In the genomic region with DNA sequence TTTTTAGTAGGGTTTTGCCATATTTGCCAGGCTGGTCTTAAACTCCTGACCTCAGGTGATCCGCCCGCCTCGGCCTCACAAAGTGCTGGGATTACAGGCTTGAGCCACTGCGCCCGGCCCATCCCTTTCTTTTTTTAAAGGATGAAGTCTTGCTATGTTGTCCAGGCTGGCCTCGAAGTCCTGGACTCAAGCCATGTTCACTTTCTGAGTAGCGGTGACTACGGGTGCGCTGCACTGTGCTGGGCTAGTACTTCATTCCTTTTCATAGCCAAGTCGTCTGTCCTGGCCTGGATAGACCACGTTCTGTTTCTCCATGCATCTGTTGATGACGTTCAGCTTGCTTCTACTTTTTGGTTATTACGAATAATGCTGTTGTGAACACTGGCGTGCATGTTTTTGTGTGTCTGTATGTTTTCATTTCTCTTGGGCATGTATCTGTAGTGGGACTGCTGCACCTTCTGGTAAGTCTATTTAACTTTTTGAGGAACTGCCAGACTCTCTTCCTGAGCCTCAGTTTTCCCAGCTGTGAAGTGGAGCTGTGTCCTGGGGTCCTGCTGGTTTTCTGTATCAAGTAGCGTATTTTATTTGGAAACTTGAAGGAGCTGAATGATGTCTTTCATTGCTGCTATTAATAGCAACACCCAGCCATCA, we compare ENCODE assay signal across 2 cellular contexts.
TF ChIP-seq lines count a peak whose summit lies in the region.

No MANE protein-coding gene starts in this region.

TF ChIP-seq in HEK293, 187 proteins besides CTCF, POLR2A, EP300 and RAD21:
- TF ChIP-seq, protein P1, sequence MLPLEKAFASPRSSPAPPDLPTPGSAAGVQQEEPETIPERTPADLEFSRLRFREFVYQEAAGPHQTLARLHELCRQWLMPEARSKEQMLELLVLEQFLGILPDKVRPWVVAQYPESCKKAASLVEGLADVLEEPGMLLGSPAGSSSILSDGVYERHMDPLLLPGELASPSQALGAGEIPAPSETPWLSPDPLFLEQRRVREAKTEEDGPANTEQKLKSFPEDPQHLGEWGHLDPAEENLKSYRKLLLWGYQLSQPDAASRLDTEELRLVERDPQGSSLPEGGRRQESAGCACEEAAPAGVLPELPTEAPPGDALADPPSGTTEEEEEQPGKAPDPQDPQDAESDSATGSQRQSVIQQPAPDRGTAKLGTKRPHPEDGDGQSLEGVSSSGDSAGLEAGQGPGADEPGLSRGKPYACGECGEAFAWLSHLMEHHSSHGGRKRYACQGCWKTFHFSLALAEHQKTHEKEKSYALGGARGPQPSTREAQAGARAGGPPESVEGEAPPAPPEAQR (tag by site-specific recombination; IDR thresholded peaks at IDR 0.05), result no peak
- peak; percentile 82 for TF ChIP-seq ZNF664 (tag by site-specific recombination; IDR thresholded peaks at IDR 0.05)
- peak; percentile 47; the same call in 1 of the 2 replicates for TF ChIP-seq ZNF121 (tag by site-specific recombination; IDR thresholded peaks at IDR 0.05)
- TF ChIP-seq, protein P2, sequence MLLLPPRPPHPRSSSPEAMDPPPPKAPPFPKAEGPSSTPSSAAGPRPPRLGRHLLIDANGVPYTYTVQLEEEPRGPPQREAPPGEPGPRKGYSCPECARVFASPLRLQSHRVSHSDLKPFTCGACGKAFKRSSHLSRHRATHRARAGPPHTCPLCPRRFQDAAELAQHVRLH (tag by site-specific recombination; IDR thresholded peaks at IDR 0.05), result 0 out of 2 replicates have a peak, but pooled peaks have one; percentile 48

TF ChIP-seq in K562, 482 proteins besides CTCF, POLR2A, EP300 and RAD21:
- TF ChIP-seq RCOR1 (IDR thresholded peaks at IDR 0.05; ENCODE audit: borderline replicate concordance in 1 of 2, low read depth in 2 of 2, low read length in 2 of 2) (peak in 1 of 2 experiments; percentile 28; a peak in 1 of 4 replicates), SP1 (CRISPR knock-in tag; IDR thresholded peaks at IDR 0.05) (peak; percentile 45; the same call in 1 of the 2 replicates), POLR2B (IDR thresholded peaks at IDR 0.05; ENCODE audit: low read depth, partially characterized antibody) (peak; percentile 27), ZNF121 (CRISPR knock-in tag; conservative IDR thresholded peaks at IDR 0.05) (peak; percentile 90), FIP1L1 (IDR thresholded peaks at IDR 0.05; ENCODE audit: low read depth, low read length, poor library complexity, severe bottlenecking) (no peak), SPI1 (IDR thresholded peaks at IDR 0.05; ENCODE audit: borderline replicate concordance, low read depth, low read length) (peak; percentile 76), CHD4 (IDR thresholded peaks at IDR 0.05; ENCODE audit: insufficient read depth, insufficient replicate concordance, low read depth, low read length, poor library complexity, severe bottlenecking) (peak; percentile 39), HDAC2 (IDR thresholded peaks at IDR 0.05) (peak; percentile 48; the same call in 1 of the 2 replicates), NEUROD1 (IDR thresholded peaks at IDR 0.05; ENCODE audit: borderline replicate concordance, low read depth, low read length, partially characterized antibody) (no peak), ZNF589 (CRISPR knock-in tag; IDR thresholded peaks at IDR 0.05; ENCODE audit: low read depth) (peak; percentile 58; the same call in 1 of the 2 replicates), RBM25 (IDR thresholded peaks at IDR 0.05; ENCODE audit: low read depth, low read length, severe bottlenecking) (peak; percentile 83), POLR2AphosphoS5 (IDR thresholded peaks at IDR 0.05; ENCODE audit: control insufficient read depth, insufficient read depth, low read depth, low read length) (peak; percentile 37; the same call in 1 of the 2 replicates), SMARCA5 (IDR thresholded peaks at IDR 0.05) (peak; percentile 36; the same call in 1 of the 2 replicates), SMC3 (conservative IDR thresholded peaks at IDR 0.05; ENCODE audit: insufficient read depth, low read depth, low read length) (no peak), RBM39 (optimal IDR thresholded peaks at IDR 0.05; ENCODE audit: low read depth, low read length) (peak; percentile 40), BCOR (IDR thresholded peaks at IDR 0.05) (peak; percentile 94), NONO (IDR thresholded peaks at IDR 0.05; ENCODE audit: low read depth in 2 of 2, low read length in 1 of 2) (no peak), ZNF764 (CRISPR knock-in tag; IDR thresholded peaks at IDR 0.05; ENCODE audit: low read depth) (no peak), CBX3 (IDR thresholded peaks at IDR 0.05; ENCODE audit: borderline replicate concordance in 1 of 2, low read length in 2 of 2) (0 out of 3 replicates have a peak, but pooled peaks of 1 of the 2 experiments have one; percentile 18), HDAC1 (IDR thresholded peaks at IDR 0.05) (peak in 1 of 2 experiments; percentile 13; a peak in 1 of 4 replicates), ATF7 (IDR thresholded peaks at IDR 0.05) (0 out of 2 replicates have a peak, but pooled peaks have one; percentile 11), NCOA6 (IDR thresholded peaks at IDR 0.05) (no peak), SRSF9 (IDR thresholded peaks at IDR 0.05; ENCODE audit: borderline replicate concordance, low read depth, low read length) (no peak)
- TF ChIP-seq, protein P3, sequence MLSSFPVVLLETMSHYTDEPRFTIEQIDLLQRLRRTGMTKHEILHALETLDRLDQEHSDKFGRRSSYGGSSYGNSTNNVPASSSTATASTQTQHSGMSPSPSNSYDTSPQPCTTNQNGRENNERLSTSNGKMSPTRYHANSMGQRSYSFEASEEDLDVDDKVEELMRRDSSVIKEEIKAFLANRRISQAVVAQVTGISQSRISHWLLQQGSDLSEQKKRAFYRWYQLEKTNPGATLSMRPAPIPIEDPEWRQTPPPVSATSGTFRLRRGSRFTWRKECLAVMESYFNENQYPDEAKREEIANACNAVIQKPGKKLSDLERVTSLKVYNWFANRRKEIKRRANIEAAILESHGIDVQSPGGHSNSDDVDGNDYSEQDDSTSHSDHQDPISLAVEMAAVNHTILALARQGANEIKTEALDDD (IDR thresholded peaks at IDR 0.05), result no peak
- TF ChIP-seq, protein P4, sequence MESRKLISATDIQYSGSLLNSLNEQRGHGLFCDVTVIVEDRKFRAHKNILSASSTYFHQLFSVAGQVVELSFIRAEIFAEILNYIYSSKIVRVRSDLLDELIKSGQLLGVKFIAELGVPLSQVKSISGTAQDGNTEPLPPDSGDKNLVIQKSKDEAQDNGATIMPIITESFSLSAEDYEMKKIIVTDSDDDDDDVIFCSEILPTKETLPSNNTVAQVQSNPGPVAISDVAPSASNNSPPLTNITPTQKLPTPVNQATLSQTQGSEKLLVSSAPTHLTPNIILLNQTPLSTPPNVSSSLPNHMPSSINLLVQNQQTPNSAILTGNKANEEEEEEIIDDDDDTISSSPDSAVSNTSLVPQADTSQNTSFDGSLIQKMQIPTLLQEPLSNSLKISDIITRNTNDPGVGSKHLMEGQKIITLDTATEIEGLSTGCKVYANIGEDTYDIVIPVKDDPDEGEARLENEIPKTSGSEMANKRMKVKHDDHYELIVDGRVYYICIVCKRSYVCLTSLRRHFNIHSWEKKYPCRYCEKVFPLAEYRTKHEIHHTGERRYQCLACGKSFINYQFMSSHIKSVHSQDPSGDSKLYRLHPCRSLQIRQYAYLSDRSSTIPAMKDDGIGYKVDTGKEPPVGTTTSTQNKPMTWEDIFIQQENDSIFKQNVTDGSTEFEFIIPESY (CRISPR knock-in tag; IDR thresholded peaks at IDR 0.05), result peak; percentile 87; the same call in 1 of the 2 replicates
- TF ChIP-seq, protein P5, sequence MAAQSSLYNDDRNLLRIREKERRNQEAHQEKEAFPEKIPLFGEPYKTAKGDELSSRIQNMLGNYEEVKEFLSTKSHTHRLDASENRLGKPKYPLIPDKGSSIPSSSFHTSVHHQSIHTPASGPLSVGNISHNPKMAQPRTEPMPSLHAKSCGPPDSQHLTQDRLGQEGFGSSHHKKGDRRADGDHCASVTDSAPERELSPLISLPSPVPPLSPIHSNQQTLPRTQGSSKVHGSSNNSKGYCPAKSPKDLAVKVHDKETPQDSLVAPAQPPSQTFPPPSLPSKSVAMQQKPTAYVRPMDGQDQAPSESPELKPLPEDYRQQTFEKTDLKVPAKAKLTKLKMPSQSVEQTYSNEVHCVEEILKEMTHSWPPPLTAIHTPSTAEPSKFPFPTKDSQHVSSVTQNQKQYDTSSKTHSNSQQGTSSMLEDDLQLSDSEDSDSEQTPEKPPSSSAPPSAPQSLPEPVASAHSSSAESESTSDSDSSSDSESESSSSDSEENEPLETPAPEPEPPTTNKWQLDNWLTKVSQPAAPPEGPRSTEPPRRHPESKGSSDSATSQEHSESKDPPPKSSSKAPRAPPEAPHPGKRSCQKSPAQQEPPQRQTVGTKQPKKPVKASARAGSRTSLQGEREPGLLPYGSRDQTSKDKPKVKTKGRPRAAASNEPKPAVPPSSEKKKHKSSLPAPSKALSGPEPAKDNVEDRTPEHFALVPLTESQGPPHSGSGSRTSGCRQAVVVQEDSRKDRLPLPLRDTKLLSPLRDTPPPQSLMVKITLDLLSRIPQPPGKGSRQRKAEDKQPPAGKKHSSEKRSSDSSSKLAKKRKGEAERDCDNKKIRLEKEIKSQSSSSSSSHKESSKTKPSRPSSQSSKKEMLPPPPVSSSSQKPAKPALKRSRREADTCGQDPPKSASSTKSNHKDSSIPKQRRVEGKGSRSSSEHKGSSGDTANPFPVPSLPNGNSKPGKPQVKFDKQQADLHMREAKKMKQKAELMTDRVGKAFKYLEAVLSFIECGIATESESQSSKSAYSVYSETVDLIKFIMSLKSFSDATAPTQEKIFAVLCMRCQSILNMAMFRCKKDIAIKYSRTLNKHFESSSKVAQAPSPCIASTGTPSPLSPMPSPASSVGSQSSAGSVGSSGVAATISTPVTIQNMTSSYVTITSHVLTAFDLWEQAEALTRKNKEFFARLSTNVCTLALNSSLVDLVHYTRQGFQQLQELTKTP (IDR thresholded peaks at IDR 0.05; ENCODE audit: low read depth in 1 of 2, partially characterized antibody in 2 of 2), result no peak
- TF ChIP-seq, protein P6, sequence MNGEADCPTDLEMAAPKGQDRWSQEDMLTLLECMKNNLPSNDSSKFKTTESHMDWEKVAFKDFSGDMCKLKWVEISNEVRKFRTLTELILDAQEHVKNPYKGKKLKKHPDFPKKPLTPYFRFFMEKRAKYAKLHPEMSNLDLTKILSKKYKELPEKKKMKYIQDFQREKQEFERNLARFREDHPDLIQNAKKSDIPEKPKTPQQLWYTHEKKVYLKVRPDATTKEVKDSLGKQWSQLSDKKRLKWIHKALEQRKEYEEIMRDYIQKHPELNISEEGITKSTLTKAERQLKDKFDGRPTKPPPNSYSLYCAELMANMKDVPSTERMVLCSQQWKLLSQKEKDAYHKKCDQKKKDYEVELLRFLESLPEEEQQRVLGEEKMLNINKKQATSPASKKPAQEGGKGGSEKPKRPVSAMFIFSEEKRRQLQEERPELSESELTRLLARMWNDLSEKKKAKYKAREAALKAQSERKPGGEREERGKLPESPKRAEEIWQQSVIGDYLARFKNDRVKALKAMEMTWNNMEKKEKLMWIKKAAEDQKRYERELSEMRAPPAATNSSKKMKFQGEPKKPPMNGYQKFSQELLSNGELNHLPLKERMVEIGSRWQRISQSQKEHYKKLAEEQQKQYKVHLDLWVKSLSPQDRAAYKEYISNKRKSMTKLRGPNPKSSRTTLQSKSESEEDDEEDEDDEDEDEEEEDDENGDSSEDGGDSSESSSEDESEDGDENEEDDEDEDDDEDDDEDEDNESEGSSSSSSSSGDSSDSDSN (IDR thresholded peaks at IDR 0.05; ENCODE audit: borderline replicate concordance in 1 of 2, low read depth in 2 of 2, low read length in 2 of 2), result no peak
- TF ChIP-seq, protein P7, sequence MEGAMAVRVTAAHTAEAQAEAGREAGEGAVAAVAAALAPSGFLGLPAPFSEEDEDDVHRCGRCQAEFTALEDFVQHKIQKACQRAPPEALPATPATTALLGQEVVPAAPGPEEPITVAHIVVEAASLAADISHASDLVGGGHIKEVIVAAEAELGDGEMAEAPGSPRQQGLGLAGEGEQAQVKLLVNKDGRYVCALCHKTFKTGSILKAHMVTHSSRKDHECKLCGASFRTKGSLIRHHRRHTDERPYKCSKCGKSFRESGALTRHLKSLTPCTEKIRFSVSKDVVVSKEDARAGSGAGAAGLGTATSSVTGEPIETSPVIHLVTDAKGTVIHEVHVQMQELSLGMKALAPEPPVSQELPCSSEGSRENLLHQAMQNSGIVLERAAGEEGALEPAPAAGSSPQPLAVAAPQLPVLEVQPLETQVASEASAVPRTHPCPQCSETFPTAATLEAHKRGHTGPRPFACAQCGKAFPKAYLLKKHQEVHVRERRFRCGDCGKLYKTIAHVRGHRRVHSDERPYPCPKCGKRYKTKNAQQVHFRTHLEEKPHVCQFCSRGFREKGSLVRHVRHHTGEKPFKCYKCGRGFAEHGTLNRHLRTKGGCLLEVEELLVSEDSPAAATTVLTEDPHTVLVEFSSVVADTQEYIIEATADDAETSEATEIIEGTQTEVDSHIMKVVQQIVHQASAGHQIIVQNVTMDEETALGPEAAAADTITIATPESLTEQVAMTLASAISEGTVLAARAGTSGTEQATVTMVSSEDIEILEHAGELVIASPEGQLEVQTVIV (CRISPR knock-in tag; IDR thresholded peaks at IDR 0.05; ENCODE audit: borderline replicate concordance), result no peak
- TF ChIP-seq, protein P8, sequence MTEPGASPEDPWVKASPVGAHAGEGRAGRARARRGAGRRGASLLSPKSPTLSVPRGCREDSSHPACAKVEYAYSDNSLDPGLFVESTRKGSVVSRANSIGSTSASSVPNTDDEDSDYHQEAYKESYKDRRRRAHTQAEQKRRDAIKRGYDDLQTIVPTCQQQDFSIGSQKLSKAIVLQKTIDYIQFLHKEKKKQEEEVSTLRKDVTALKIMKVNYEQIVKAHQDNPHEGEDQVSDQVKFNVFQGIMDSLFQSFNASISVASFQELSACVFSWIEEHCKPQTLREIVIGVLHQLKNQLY (CRISPR knock-in tag; conservative IDR thresholded peaks at IDR 0.05), result 0 out of 4 replicates have a peak, but pooled peaks of 1 of the 2 experiments have one; percentile 54
- TF ChIP-seq, protein P9, sequence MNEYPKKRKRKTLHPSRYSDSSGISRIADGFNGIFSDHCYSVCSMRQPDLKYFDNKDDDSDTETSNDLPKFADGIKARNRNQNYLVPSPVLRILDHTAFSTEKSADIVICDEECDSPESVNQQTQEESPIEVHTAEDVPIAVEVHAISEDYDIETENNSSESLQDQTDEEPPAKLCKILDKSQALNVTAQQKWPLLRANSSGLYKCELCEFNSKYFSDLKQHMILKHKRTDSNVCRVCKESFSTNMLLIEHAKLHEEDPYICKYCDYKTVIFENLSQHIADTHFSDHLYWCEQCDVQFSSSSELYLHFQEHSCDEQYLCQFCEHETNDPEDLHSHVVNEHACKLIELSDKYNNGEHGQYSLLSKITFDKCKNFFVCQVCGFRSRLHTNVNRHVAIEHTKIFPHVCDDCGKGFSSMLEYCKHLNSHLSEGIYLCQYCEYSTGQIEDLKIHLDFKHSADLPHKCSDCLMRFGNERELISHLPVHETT (CRISPR knock-in tag; conservative IDR thresholded peaks at IDR 0.05 in 1 of 2, IDR thresholded peaks at IDR 0.05 in 1 of 2), result 0 out of 4 replicates have a peak, but pooled peaks of 1 of the 2 experiments have one; percentile 22
- TF ChIP-seq, protein P10, sequence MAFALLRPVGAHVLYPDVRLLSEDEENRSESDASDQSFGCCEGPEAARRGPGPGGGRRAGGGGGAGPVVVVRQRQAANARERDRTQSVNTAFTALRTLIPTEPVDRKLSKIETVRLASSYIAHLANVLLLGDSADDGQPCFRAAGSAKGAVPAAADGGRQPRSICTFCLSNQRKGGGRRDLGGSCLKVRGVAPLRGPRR (CRISPR knock-in tag; IDR thresholded peaks at IDR 0.05), result no peak
TF ChIP-seq in K562: peak in this region for 19.
